In the genomic region with DNA sequence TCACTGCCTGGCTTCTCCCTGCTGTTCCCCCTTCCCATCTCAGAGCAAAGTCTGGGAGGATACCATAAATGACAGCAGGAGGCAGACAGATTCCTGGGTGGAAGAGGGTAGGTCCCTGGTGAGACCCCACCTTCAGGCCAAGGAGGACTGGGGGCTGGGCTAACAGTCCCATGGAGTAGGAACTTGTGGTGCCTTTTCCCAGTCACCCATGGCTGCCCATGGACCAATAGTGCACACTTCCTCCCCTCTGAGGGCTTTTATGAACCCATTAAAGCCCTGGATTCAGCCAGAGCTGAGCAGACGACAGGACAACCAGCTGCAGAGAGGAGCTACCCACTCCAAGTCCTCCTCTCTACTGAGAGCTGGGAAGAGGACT, we compare ENCODE assay signal across 1 cellular context.
TF ChIP-seq lines count a peak whose summit lies in the region.

No MANE protein-coding gene starts in this region.

TF ChIP-seq in HEK293, 187 proteins besides CTCF, POLR2A, EP300 and RAD21 (continued from another document):
- no peak for TF ChIP-seq ZBTB6 (tag by site-specific recombination; IDR thresholded peaks at IDR 0.05)
- no peak for TF ChIP-seq ZBTB21 (tag by site-specific recombination; IDR thresholded peaks at IDR 0.05)
- no peak for TF ChIP-seq SP2 (tag by site-specific recombination; IDR thresholded peaks at IDR 0.05)
- TF ChIP-seq, protein P1, sequence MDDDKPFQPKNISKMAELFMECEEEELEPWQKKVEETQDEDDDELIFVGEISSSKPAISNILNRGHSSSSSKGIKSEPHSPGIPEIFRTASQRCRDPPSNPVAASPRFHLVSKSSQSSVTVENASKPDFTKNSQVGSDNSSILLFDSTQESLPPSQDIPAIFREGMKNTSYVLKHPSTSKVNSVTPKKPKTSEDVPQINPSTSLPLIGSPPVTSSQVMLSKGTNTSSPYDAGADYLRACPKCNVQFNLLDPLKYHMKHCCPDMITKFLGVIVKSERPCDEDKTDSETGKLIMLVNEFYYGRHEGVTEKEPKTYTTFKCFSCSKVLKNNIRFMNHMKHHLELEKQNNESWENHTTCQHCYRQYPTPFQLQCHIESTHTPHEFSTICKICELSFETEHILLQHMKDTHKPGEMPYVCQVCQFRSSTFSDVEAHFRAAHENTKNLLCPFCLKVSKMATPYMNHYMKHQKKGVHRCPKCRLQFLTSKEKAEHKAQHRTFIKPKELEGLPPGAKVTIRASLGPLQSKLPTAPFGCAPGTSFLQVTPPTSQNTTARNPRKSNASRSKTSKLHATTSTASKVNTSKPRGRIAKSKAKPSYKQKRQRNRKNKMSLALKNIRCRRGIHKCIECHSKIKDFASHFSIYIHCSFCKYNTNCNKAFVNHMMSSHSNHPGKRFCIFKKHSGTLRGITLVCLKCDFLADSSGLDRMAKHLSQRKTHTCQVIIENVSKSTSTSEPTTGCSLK (tag by site-specific recombination; IDR thresholded peaks at IDR 0.05) = no peak
- TF ChIP-seq ZNF549 (tag by site-specific recombination; IDR thresholded peaks at IDR 0.05) = no peak
- no peak for TF ChIP-seq ZNF433 (tag by site-specific recombination; IDR thresholded peaks at IDR 0.05; ENCODE audit: low read depth)
- no peak for TF ChIP-seq ZNF140 (tag by site-specific recombination; IDR thresholded peaks at IDR 0.05)
- peak; percentile 90 for TF ChIP-seq PRDM10 (tag by site-specific recombination; IDR thresholded peaks at IDR 0.05)
- TF ChIP-seq ZNF544 (tag by site-specific recombination; IDR thresholded peaks at IDR 0.05) = no peak
